Comparison of ENCODE assay signal across 9 cellular contexts in the genomic region with DNA sequence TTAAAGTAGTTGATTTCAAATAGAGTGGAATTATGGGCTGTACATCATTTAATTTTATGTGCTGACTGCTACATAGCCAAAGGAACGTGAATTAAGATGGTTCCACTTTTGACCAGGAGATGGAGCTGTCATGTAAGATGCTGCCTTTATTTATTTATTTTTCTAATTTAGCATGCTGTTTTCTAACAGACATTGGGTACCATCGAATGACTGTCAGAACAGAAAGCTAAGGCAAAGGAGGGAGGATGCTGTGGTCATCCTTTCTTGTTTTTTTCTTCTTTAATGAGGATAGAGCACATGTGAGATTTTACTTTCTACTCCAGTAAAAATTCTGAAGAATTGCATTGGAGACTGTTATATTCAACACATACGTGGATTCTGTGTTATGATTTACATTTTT. TPM values are rescaled to one million over a fixed set of nuclear protein-coding genes. Genes with fewer than 3 reads are reported as not detected.
DNase-seq lines count a peak whose midpoint lies in the region; ATAC-seq, FAIRE-seq and TF ChIP-seq lines count a peak whose summit lies in the region.
"Had no signal": no experiment of that assay in that cellular context is flagged by ENCODE, and none has a peak within 500 bp of the region (broad histone marks: within the 10 kb centered on the region; RNA-seq: fewer than 3 reads in every experiment).

A gene (plus strand): TSS at position 185 of the 400 bp plus-strand sequence. CDS start 56,410 bp downstream, outside the sequence.

- no peak within 1 kb of the TSS for H3K4me3 Mint-ChIP-seq in activated T-cell treated with anti-CD3 and anti-CD28 coated beads, Interleukin-2, amount 50 U/mL, for 24 hours
- H3K4me3 Mint-ChIP-seq: naive thymus-derived CD8-positive, alpha-beta T cell had no signal

- no peaks in the 10 kb centered on the region for H3K4me1 Mint-ChIP-seq in activated T-cell treated with anti-CD3 and anti-CD28 coated beads, Interleukin-2, amount 50 U/mL, for 24 hours (ENCODE audit: low read depth)
- H3K4me1 Mint-ChIP-seq: naive thymus-derived CD8-positive, alpha-beta T cell had no signal

- BruUV-seq in IMR-90 (replicated peaks; lab: Mats Ljungman, UMichigan) = no TSS peak

- H2BK5ac ChIP-seq in IMR-90 (ENCODE audit: low read depth, low read length, poor library complexity, severe bottlenecking) = no peak within 1 kb of the TSS

- POLR2A ChIA-PET in IMR-90 (lab: Charles Lee; ENCODE audit: unreplicated experiment) = no interaction called here

- no peak within 1 kb of the TSS for H3K4me2 ChIP-seq in IMR-90 (ENCODE audit: low read depth, low read length)

- H3K27me3 Mint-ChIP-seq in activated T-cell treated with anti-CD3 and anti-CD28 coated beads, Interleukin-2, amount 50 U/mL, for 24 hours = no peaks in the 10 kb centered on the region

- no peak for FAIRE-seq in pancreas (lab: Jason Lieb, UNC)

- dilution Hi-C loops in IMR-90 (cut with HindIII; ENCODE audit: low sequenced_read_pairs, unreplicated experiment) = no loop called here

- H3K27ac Mint-ChIP-seq in activated T-cell treated with anti-CD3 and anti-CD28 coated beads, Interleukin-2, amount 50 U/mL, for 24 hours = no peak within 1 kb of the TSS
- H3K27ac Mint-ChIP-seq: naive thymus-derived CD8-positive, alpha-beta T cell had no signal

- H2AK9ac ChIP-seq in IMR-90 (replicated peaks; ENCODE audit: low read depth, low read length, poor library complexity) = no peak within 1 kb of the TSS

- TF ChIP-seq CTCF in C4-2B (conservative IDR thresholded peaks at IDR 0.05) (peak; percentile 83), IMR-90 (conservative IDR thresholded peaks at IDR 0.05; ENCODE audit: low read depth, low read length) (peak; percentile 46), Peyer's patch (IDR thresholded peaks at IDR 0.05) (peak in 5 of 6 experiments; percentile 35 to 50 (median 49)), pancreas (IDR thresholded peaks at IDR 0.05) (peak in 3 of 4 donors; percentile 9 to 29 (median 11))

- TF ChIP-seq RAD21 in IMR-90 (IDR thresholded peaks at IDR 0.05; ENCODE audit: low read length) = peak; percentile 41

- TF ChIP-seq POLR2A in IMR-90 (IDR thresholded peaks at IDR 0.05; ENCODE audit: low read depth, low read length) (no peak), Peyer's patch (IDR thresholded peaks at IDR 0.05) (no peak)

- in situ Hi-C loops in IMR-90 (cut with MboI; ENCODE audit: low sequenced_read_pairs) = no loop called here

- no peak within 1 kb of the TSS for H2BK120ac ChIP-seq in IMR-90 (ENCODE audit: low read depth, low read length)

- H3K23ac ChIP-seq in IMR-90 (ENCODE audit: low read depth, low read length) = no peak within 1 kb of the TSS

- H4K20me1 ChIP-seq in IMR-90 (ENCODE audit: insufficient read depth, low read length) = no peaks in the 10 kb centered on the region

- no peak within 1 kb of the TSS for H3K14ac ChIP-seq in IMR-90 (replicated peaks; ENCODE audit: low read depth, low read length)

- no peaks in the 10 kb centered on the region for H3K36me3 ChIP-seq in IMR-90 (ENCODE audit: control insufficient read depth, insufficient read depth, low read length)
- H3K36me3 ChIP-seq in Peyer's patch = no peaks in the 10 kb centered on the region
- H3K36me3 ChIP-seq in pancreas = no peaks in the 10 kb centered on the region

- H2BK15ac ChIP-seq in IMR-90 (ENCODE audit: low read depth, low read length) = no peak within 1 kb of the TSS

- H4K5ac ChIP-seq in IMR-90 (ENCODE audit: low read depth, low read length) = no peak within 1 kb of the TSS

- DNase-seq in IMR-90 (peak; percentile 49), Peyer's patch (no peak), fibroblast of peridontal ligament (ENCODE audit: extremely low read depth) (peak; percentile 77), pancreas (no peak)
- no peak for DNase-seq in activated T-cell treated with anti-CD3 and anti-CD28 coated beads, Interleukin-2, amount 50 U/mL, for 24 hours

- H4K91ac ChIP-seq in IMR-90 (ENCODE audit: insufficient read depth, low read depth, low read length) = no peak within 1 kb of the TSS

- H4K8ac ChIP-seq in IMR-90 (ENCODE audit: low read depth in 2 of 2, low read length in 2 of 2) = no peak within 1 kb of the TSS

- H3K27me3 ChIP-seq in IMR-90 (ENCODE audit: control insufficient read depth, insufficient read depth, low read length) (no peaks in the 10 kb centered on the region), Peyer's patch (no peaks in the 10 kb centered on the region), pancreas (no peaks in the 10 kb centered on the region)

- H2BK20ac ChIP-seq in IMR-90 (ENCODE audit: low read depth, low read length) = no peak within 1 kb of the TSS

- no peaks in the 10 kb centered on the region for H3K36me3 Mint-ChIP-seq in activated T-cell treated with anti-CD3 and anti-CD28 coated beads, Interleukin-2, amount 50 U/mL, for 24 hours (ENCODE audit: low read depth)
- H3K36me3 Mint-ChIP-seq: naive thymus-derived CD8-positive, alpha-beta T cell had no signal

- H2AK5ac ChIP-seq in IMR-90 (ENCODE audit: low read depth, low read length) = no peak within 1 kb of the TSS

- no peak within 1 kb of the TSS for H3K9ac ChIP-seq in IMR-90 (ENCODE audit: low read depth, low read length)

- H3K18ac ChIP-seq in IMR-90 (ENCODE audit: low read depth, low read length) = no peak within 1 kb of the TSS

- H3K56ac ChIP-seq in IMR-90 (ENCODE audit: extremely low read depth, insufficient read depth, low read length) = no peak within 1 kb of the TSS

- H3K9me3 ChIP-seq in IMR-90 (ENCODE audit: control insufficient read depth, insufficient read depth, low read length) = no peaks in the 10 kb centered on the region
- no peaks in the 10 kb centered on the region for H3K9me3 ChIP-seq in Peyer's patch
- no peaks in the 10 kb centered on the region for H3K9me3 ChIP-seq in pancreas

- 0% methylated on average over 1 of the region's 3 CpGs; no CpG with 5 or more reads in 1 of the 2 experiments for WGBS in IMR-90 (ENCODE audit: extremely low coverage in 2 of 2, insufficient read length in 1 of 2), 2 experiments
- WGBS in pancreas, 2 donors = 22 to 24% methylated on average over 3 of the region's 3 CpGs

- no peak within 1 kb of the TSS for H3K4me3 ChIP-seq in IMR-90 (ENCODE audit: insufficient read depth, low read depth, low read length)
- H3K4me3 ChIP-seq in Peyer's patch = no peak within 1 kb of the TSS
- H3K4me3 ChIP-seq in pancreas = no peak within 1 kb of the TSS

- no peaks in the 10 kb centered on the region for H3K79me1 ChIP-seq in IMR-90 (ENCODE audit: low read depth in 1 of 2, low read length in 2 of 2)

- H3K27ac ChIP-seq in C4-2B (no peak within 1 kb of the TSS), IMR-90 (ENCODE audit: insufficient read depth, low read length) (no peak within 1 kb of the TSS), Peyer's patch (no peak within 1 kb of the TSS), pancreas (no peak within 1 kb of the TSS)

- no peaks in the 10 kb centered on the region for H3K4me1 ChIP-seq in IMR-90 (ENCODE audit: control insufficient read depth, insufficient read depth, low read length)
- H3K4me1 ChIP-seq in Peyer's patch = no peaks in the 10 kb centered on the region
- H3K4me1 ChIP-seq in pancreas = no peaks in the 10 kb centered on the region

- no peak within 1 kb of the TSS for H2AFZ ChIP-seq in IMR-90 (replicated peaks; ENCODE audit: low read length, poor library complexity)

- no peak within 1 kb of the TSS for H3K4ac ChIP-seq in IMR-90 (ENCODE audit: low read depth, low read length)

- ATAC-seq in GM18858 (IDR thresholded peaks at IDR 0.05; ENCODE audit: unreplicated experiment) (peak; percentile 83), IMR-90 (ENCODE audit: low read depth) (0 out of 2 replicates have a peak, but pooled peaks have one; percentile 29), pancreas (peak in 3 of 4 donors; percentile 46 to 83 (median 57)), GM21786 (IDR thresholded peaks at IDR 0.05; ENCODE audit: unreplicated experiment) (no peak)
- ATAC-seq: naive thymus-derived CD8-positive, alpha-beta T cell had no signal

- no peaks in the 10 kb centered on the region for H3K9me1 ChIP-seq in IMR-90 (ENCODE audit: insufficient read depth, low read length)

- intact Hi-C loops in IMR-90 (cut with micrococcal nuclease) (loop anchor here (10.0 kb wide), 1 partner anchor 636 kb away; no protein-coding TSS in a partner anchor), pancreas (cut with DNase I) (no loop called here)

- CTCF ChIA-PET in IMR-90 (lab: Yijun Ruan, JAX) = interaction anchor here (0.6 to 1.7 kb wide), 4 partner anchors 11 to 1668 kb away, joined by 3 to 8 read pairs (median 4); no protein-coding TSS in a partner anchor

- no peaks in the 10 kb centered on the region for H3K9me3 Mint-ChIP-seq in activated T-cell treated with anti-CD3 and anti-CD28 coated beads, Interleukin-2, amount 50 U/mL, for 24 hours

TF ChIP-seq in IMR-90, 13 proteins besides CTCF, POLR2A, EP300 and RAD21:
- peak; percentile 32 for TF ChIP-seq SMC3 (IDR thresholded peaks at IDR 0.05; ENCODE audit: low read depth, low read length)
- no peak for TF ChIP-seq FOS (IDR thresholded peaks at IDR 0.05; ENCODE audit: low read depth, low read length)

RNA-seq across cellular contexts. Expression of the gene that starts here (rescaled TPM):
- total RNA-seq in IMR-90 (2012; rRNA removed) (0.54 and 0.56 TPM in 2 replicates), Peyer's patch (1 to 10 TPM in 1 of 4 donors, under 1 TPM in 1, not detected in 2; 0.54 to 4.1 TPM), pancreas (under 1 TPM; 0.08 to 0.34 (median 0.16) TPM)
- polyA plus RNA-seq in IMR-90 (2012; rRNA removed) (0.17 and 0.24 TPM in 2 replicates), pancreas (under 1 TPM; 0.19 to 0.26 TPM)
- polyA plus RNA-seq in IMR-90 (2012; cell fraction: cytosol; rRNA removed) = 0.07 and 0.17 TPM in 2 replicates
- 0.21 and 0.97 TPM in 2 replicates for polyA plus RNA-seq in IMR-90 (2012; cell fraction: nucleus; rRNA removed; ENCODE audit: low replicate concordance)
- total RNA-seq: naive thymus-derived CD8-positive, alpha-beta T cell had no signal
- polyA plus RNA-seq: naive thymus-derived CD8-positive, alpha-beta T cell had no signal

Comparison
In these comparisons a context has a peak if more than half of its experiments do, and no peak if none do; other contexts are left out.
1. Peak in DNase-seq and ATAC-seq in IMR-90; RNA of the gene not detected or under 1 TPM.
2. Peak in ATAC-seq in pancreas; RNA of the gene not detected or under 1 TPM.
3. CTCF ChIP-seq: peak in every context shown above with its lines; median percentile 83 in C4-2B; 49 in Peyer's patch; 46 in IMR-90; 11 in pancreas.